29 cellular contexts compared by ENCODE assay signal in genomic region chr2:106181064-106181463, GRCh38.
"Had no signal": no experiment of that assay in that cellular context is flagged by ENCODE, and none has a peak within 500 bp of the region (broad histone marks: within the 10 kb centered on the region; RNA-seq: fewer than 3 reads in every experiment).

No MANE protein-coding gene starts in this region.

- H3K4me2 ChIP-seq: KMS-11 had no signal

- H3K27me3 ChIP-seq: adrenal gland, body of pancreas, breast epithelium, Peyer's patch had no signal

- H3K36me3 ChIP-seq: adrenal gland, breast epithelium, Peyer's patch, WERI-Rb-1 had no signal

- H3K4me3 ChIP-seq: adrenal gland, body of pancreas, breast epithelium, Peyer's patch had no signal

- FAIRE-seq: astrocyte had no signal

- DNase-seq: activated CD4-positive, alpha-beta T cell treated with anti-CD3 and anti-CD28 coated beads, Interleukin-2, amount 10 ng/mL, durations not matched to agents 24 days and 14 days; activated CD4-positive, alpha-beta T cell treated with anti-CD3 and anti-CD28 coated beads, Interleukin-2, amount 50 U/mL, for 4 hours; activated CD8-positive, alpha-beta T cell treated with anti-CD3 and anti-CD28 coated beads for 36 hours; activated gamma-delta T cell treated with Interleukin-2 at 50 U/mL for 16 hours; activated naive CD4-positive, alpha-beta T cell treated with anti-CD3 and anti-CD28 coated beads for 36 hours; activated T-cell treated with anti-CD3 and anti-CD28 coated beads, Interleukin-2, amount 50 U/mL, for 24 hours; adrenal gland; body of pancreas; NCI-H1048; NCI-H1105 treated with DMSO at 0.1 percent for 48 hours; NCI-H1436 treated with DMSO at 0.1 percent for 48 hours; NCI-H1694 treated with DMSO at 0.1 percent for 48 hours; NCI-H2029; NCI-H345; NCI-H524 treated with DMSO at 0.1 percent for 48 hours; NCI-H748 treated with DMSO at 0.1 percent for 48 hours; NK-92 treated with Interleukin-12 subunit alpha and Interleukin-12 subunit beta, amount 100 ng/mL, for 24 hours; PC-3; Peyer's patch; SIG-M5; T1000; WERI-Rb-1 had no signal

- H3K4me1 ChIP-seq: body of pancreas, breast epithelium had no signal

- H3K9me3 ChIP-seq: adrenal gland, body of pancreas, breast epithelium, Peyer's patch had no signal

- H3K27ac ChIP-seq: adrenal gland, body of pancreas, breast epithelium, KMS-11, Peyer's patch, RWPE1, WERI-Rb-1 had no signal

- H3K9ac ChIP-seq: KMS-11 had no signal

- ATAC-seq: activated CD8-positive, alpha-beta T cell treated with anti-CD3 and anti-CD28 coated beads for 36 hours; activated naive CD4-positive, alpha-beta T cell treated with anti-CD3 and anti-CD28 coated beads, Interleukin-2, amount 50 U/mL, for 72 hours; body of pancreas; PC-3; Right ventricle myocardium inferior; SK-N-SH treated with all-trans-retinoic acid at 6 μM for 48 hours had no signal
